In genomic region chr6:133705731-133706130, GRCh38 we compare ENCODE assay signal across 18 cellular contexts.
DNase-seq lines count a peak whose midpoint lies in the region; ATAC-seq and TF ChIP-seq lines count a peak whose summit lies in the region.
"Had no signal": no experiment of that assay in that cellular context is flagged by ENCODE, and none has a peak within 500 bp of the region (broad histone marks: within the 10 kb centered on the region; RNA-seq: fewer than 3 reads in every experiment).

No MANE protein-coding gene starts in this region.

- H3K9me3 ChIP-seq in MG63, result 0 out of 2 replicates have a peak, but pooled peaks cover 2% of the 10 kb centered on the region
- H3K9me3 ChIP-seq: esophagus muscularis mucosa, prostate gland had no signal

- DNase-seq in EH (ENCODE audit: low read depth), result peak; percentile 72
- DNase-seq in MG63, result peak; percentile 75
- DNase-seq in epithelial cell of esophagus (ENCODE audit: low read depth), result peak; percentile 72
- DNase-seq in non-pigmented ciliary epithelial cell (ENCODE audit: low read depth), result peak; percentile 49
- DNase-seq in AG08395 (ENCODE audit: low spot score), result no peak
- DNase-seq: activated CD8-positive, alpha-beta T cell treated with anti-CD3 and anti-CD28 coated beads, Interleukin-2, amount 10 ng/mL, durations not matched to agents 7 days and 5 days; GOT3; left ventricle myocardium superior; naive B cell; NCI-H2029 treated with DMSO at 0.1 percent for 48 hours; NCI-H526 treated with DMSO at 0.1 percent for 48 hours had no signal

- ATAC-seq in HG03354 (IDR thresholded peaks at IDR 0.05; ENCODE audit: poor library complexity, severe bottlenecking, unreplicated experiment) (no peak), HG03280 (IDR thresholded peaks at IDR 0.05; ENCODE audit: unreplicated experiment) (no peak), GM21576 (IDR thresholded peaks at IDR 0.05; ENCODE audit: unreplicated experiment) (no peak)
- ATAC-seq: activated CD8-positive, alpha-beta T cell treated with anti-CD3 and anti-CD28 coated beads, Interleukin-2, amount 10 ng/mL, durations not matched to agents 7 days and 5 days; WTC11 had no signal

- H3K27me3 ChIP-seq in MG63, result no peaks in the 10 kb centered on the region
- H3K27me3 ChIP-seq: BLaER1, esophagus muscularis mucosa had no signal

- H3K4me3 ChIP-seq in MG63, result no peak overlapping the region
- no peak overlapping the region for H3K4me3 ChIP-seq in epithelial cell of esophagus (ENCODE audit: low read length)
- H3K4me3 ChIP-seq: BLaER1, esophagus muscularis mucosa, prostate gland had no signal

- no peak for TF ChIP-seq CTCF in epithelial cell of esophagus (IDR thresholded peaks at IDR 0.05; ENCODE audit: insufficient read depth, low read depth, low read length, missing control alignments)

- H3K36me3 ChIP-seq in MG63, result no peaks in the 10 kb centered on the region; the same call in 1 of the 2 replicates
- H3K36me3 ChIP-seq: BLaER1, esophagus muscularis mucosa, prostate gland had no signal
